ENCODE assay signal across 1 cellular context in genomic region chr6:28401172-28401571, GRCh38.
TF ChIP-seq lines count a peak whose summit lies in the region.

No MANE protein-coding gene starts in this region.

TF ChIP-seq in GM23338, 12 proteins besides CTCF, POLR2A, EP300 and RAD21 (continued from another document):
- TF ChIP-seq, protein P1, sequence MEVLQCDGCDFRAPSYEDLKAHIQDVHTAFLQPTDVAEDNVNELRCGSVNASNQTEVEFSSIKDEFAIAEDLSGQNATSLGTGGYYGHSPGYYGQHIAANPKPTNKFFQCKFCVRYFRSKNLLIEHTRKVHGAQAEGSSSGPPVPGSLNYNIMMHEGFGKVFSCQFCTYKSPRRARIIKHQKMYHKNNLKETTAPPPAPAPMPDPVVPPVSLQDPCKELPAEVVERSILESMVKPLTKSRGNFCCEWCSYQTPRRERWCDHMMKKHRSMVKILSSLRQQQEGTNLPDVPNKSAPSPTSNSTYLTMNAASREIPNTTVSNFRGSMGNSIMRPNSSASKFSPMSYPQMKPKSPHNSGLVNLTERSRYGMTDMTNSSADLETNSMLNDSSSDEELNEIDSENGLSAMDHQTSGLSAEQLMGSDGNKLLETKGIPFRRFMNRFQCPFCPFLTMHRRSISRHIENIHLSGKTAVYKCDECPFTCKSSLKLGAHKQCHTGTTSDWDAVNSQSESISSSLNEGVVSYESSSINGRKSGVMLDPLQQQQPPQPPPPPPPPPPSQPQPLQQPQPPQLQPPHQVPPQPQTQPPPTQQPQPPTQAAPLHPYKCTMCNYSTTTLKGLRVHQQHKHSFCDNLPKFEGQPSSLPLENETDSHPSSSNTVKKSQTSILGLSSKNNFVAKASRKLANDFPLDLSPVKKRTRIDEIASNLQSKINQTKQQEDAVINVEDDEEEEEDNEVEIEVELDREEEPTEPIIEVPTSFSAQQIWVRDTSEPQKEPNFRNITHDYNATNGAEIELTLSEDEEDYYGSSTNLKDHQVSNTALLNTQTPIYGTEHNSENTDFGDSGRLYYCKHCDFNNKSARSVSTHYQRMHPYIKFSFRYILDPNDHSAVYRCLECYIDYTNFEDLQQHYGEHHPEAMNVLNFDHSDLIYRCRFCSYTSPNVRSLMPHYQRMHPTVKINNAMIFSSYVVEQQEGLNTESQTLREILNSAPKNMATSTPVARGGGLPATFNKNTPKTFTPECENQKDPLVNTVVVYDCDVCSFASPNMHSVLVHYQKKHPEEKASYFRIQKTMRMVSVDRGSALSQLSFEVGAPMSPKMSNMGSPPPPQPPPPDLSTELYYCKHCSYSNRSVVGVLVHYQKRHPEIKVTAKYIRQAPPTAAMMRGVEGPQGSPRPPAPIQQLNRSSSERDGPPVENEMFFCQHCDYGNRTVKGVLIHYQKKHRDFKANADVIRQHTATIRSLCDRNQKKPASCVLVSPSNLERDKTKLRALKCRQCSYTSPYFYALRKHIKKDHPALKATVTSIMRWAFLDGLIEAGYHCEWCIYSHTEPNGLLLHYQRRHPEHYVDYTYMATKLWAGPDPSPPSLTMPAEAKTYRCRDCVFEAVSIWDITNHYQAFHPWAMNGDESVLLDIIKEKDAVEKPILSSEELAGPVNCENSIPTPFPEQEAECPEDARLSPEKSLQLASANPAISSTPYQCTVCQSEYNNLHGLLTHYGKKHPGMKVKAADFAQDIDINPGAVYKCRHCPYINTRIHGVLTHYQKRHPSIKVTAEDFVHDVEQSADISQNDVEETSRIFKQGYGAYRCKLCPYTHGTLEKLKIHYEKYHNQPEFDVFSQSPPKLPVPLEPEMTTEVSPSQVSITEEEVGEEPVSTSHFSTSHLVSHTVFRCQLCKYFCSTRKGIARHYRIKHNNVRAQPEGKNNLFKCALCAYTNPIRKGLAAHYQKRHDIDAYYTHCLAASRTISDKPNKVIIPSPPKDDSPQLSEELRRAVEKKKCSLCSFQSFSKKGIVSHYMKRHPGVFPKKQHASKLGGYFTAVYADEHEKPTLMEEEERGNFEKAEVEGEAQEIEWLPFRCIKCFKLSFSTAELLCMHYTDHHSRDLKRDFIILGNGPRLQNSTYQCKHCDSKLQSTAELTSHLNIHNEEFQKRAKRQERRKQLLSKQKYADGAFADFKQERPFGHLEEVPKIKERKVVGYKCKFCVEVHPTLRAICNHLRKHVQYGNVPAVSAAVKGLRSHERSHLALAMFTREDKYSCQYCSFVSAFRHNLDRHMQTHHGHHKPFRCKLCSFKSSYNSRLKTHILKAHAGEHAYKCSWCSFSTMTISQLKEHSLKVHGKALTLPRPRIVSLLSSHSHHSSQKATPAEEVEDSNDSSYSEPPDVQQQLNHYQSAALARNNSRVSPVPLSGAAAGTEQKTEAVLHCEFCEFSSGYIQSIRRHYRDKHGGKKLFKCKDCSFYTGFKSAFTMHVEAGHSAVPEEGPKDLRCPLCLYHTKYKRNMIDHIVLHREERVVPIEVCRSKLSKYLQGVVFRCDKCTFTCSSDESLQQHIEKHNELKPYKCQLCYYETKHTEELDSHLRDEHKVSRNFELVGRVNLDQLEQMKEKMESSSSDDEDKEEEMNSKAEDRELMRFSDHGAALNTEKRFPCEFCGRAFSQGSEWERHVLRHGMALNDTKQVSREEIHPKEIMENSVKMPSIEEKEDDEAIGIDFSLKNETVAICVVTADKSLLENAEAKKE (CRISPR knock-in tag; IDR thresholded peaks at IDR 0.05) = no peak
- no peak for TF ChIP-seq ZNF331 (CRISPR knock-in tag; IDR thresholded peaks at IDR 0.05; ENCODE audit: low read depth)
- no peak for TF ChIP-seq ZNF114 (CRISPR knock-in tag; IDR thresholded peaks at IDR 0.05)
- TF ChIP-seq POLR2AphosphoS5 (IDR thresholded peaks at IDR 0.05; ENCODE audit: low read depth) = no peak
- TF ChIP-seq STAT1 (IDR thresholded peaks at IDR 0.05; ENCODE audit: unreplicated experiment) = no peak
- TF ChIP-seq JUNB (IDR thresholded peaks at IDR 0.05; ENCODE audit: unreplicated experiment) = no peak
- TF ChIP-seq, protein P2, sequence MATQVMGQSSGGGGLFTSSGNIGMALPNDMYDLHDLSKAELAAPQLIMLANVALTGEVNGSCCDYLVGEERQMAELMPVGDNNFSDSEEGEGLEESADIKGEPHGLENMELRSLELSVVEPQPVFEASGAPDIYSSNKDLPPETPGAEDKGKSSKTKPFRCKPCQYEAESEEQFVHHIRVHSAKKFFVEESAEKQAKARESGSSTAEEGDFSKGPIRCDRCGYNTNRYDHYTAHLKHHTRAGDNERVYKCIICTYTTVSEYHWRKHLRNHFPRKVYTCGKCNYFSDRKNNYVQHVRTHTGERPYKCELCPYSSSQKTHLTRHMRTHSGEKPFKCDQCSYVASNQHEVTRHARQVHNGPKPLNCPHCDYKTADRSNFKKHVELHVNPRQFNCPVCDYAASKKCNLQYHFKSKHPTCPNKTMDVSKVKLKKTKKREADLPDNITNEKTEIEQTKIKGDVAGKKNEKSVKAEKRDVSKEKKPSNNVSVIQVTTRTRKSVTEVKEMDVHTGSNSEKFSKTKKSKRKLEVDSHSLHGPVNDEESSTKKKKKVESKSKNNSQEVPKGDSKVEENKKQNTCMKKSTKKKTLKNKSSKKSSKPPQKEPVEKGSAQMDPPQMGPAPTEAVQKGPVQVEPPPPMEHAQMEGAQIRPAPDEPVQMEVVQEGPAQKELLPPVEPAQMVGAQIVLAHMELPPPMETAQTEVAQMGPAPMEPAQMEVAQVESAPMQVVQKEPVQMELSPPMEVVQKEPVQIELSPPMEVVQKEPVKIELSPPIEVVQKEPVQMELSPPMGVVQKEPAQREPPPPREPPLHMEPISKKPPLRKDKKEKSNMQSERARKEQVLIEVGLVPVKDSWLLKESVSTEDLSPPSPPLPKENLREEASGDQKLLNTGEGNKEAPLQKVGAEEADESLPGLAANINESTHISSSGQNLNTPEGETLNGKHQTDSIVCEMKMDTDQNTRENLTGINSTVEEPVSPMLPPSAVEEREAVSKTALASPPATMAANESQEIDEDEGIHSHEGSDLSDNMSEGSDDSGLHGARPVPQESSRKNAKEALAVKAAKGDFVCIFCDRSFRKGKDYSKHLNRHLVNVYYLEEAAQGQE (IDR thresholded peaks at IDR 0.05; ENCODE audit: unreplicated experiment) = no peak
- no peak for TF ChIP-seq EZH2 (IDR thresholded peaks at IDR 0.05; ENCODE audit: low read depth, unreplicated experiment)
- TF ChIP-seq EZH2phosphoT487 (IDR thresholded peaks at IDR 0.05; ENCODE audit: unreplicated experiment) = no peak
